Comparison of ENCODE assay signal across 34 cellular contexts in the genomic region with DNA sequence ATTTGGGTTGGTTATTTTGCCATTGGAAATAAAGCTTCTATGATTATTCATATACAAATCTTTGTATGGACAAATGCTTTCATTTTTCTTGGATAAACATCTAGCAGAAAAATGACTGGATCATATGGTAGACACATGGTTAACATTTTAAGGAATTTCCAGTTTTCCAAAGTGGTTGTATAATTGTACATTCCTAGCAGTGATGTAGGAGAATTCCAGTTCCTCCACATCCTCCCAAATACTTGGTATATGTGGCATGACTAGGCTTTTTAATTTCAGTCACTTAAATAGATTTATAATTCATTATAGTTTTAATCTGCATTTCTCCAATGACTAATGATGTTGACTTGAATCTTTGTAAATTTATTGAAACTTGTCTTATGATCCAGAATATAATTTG.
"Had no signal": no experiment of that assay in that cellular context is flagged by ENCODE, and none has a peak within 500 bp of the region (broad histone marks: within the 10 kb centered on the region; RNA-seq: fewer than 3 reads in every experiment).

No MANE protein-coding gene starts in this region.

- H3K36me3 ChIP-seq: adrenal gland, ascending aorta, brain microvascular endothelial cell, breast epithelium, cardiac muscle cell had no signal

- H3K9me3 ChIP-seq: adrenal gland, ascending aorta, body of pancreas, breast epithelium had no signal

- H3K4me3 ChIP-seq: adrenal gland, ascending aorta, body of pancreas, breast epithelium, cardiac muscle cell had no signal

- H3K4me1 ChIP-seq: adrenal gland, ascending aorta, body of pancreas, breast epithelium had no signal

- DNase-seq: activated effector memory CD4-positive, alpha-beta T cell treated with anti-CD3 and anti-CD28 coated beads, Interleukin-2, amount 50 U/mL, for 16 hours; activated effector memory CD4-positive, alpha-beta T cell treated with Interleukin-2 at 50 U/mL for 16 hours; activated gamma-delta T cell; activated gamma-delta T cell treated with Interleukin-2 at 50 U/mL for 16 hours; activated naive CD4-positive, alpha-beta T cell; activated naive CD4-positive, alpha-beta T cell treated with anti-CD3 and anti-CD28 coated beads for 36 hours; activated naive CD4-positive, alpha-beta T cell treated with anti-CD3 and anti-CD28 coated beads, Interleukin-2, amount 10 ng/mL, durations not matched to agents 7 days and 5 days; activated naive CD4-positive, alpha-beta T cell treated with anti-CD3 and anti-CD28 coated beads, Interleukin-2, amount 50 U/mL, for 16 hours; activated naive CD4-positive, alpha-beta T cell treated with Interleukin-2 at 50 U/mL for 16 hours; activated naive CD8-positive, alpha-beta T cell treated with anti-CD3 and anti-CD28 coated beads for 36 hours; activated naive CD8-positive, alpha-beta T cell treated with anti-CD3 and anti-CD28 coated beads, Interleukin-2, amount 10 ng/mL, durations not matched to agents 7 days and 5 days; activated naive CD8-positive, alpha-beta T cell treated with anti-CD3 and anti-CD28 coated beads, Interleukin-2, amount 50 U/mL, for 24 hours; activated T-cell treated with anti-CD3 and anti-CD28 coated beads, Interleukin-2, amount 50 U/mL, for 1 hour; activated T-cell treated with anti-CD3 and anti-CD28 coated beads, Interleukin-2, amount 50 U/mL, for 24 hours; activated T-cell treated with anti-CD3 and anti-CD28 coated beads, Interleukin-2, amount 50 U/mL, for 4 hours; activated T-cell treated with anti-CD3 and anti-CD28 coated beads, Interleukin-2, amount 50 U/mL, for 48 hours; activated T-cell treated with anti-CD3 and anti-CD28 coated beads, Interleukin-2, amount 50 U/mL, for 72 hours; adrenal gland; amniotic stem cell; amygdala; anterior cingulate cortex; aorta; body of pancreas; brain microvascular endothelial cell; caudate nucleus; central memory CD4-positive, alpha-beta T cell; cerebellar nuclear complex had no signal

- H3K27ac ChIP-seq: adrenal gland, ascending aorta, body of pancreas, brain microvascular endothelial cell, breast epithelium, cardiac muscle cell had no signal

- FAIRE-seq: astrocyte, bronchial epithelial cell had no signal

- H3K27me3 ChIP-seq: adrenal gland, ascending aorta, body of pancreas, brain microvascular endothelial cell, breast epithelium, cardiac muscle cell had no signal

- ATAC-seq: activated naive CD4-positive, alpha-beta T cell treated with anti-CD3 and anti-CD28 coated beads, Interleukin-2, amount 50 U/mL, for 72 hours; activated naive CD8-positive, alpha-beta T cell treated with anti-CD3 and anti-CD28 coated beads, Interleukin-2, amount 50 U/mL, for 24 hours; activated T-cell treated with anti-CD3 and anti-CD28 coated beads, Interleukin-2, amount 50 U/mL, for 4 hours; activated T-cell treated with anti-CD3 and anti-CD28 coated beads, Interleukin-2, amount 50 U/mL, for 72 hours; activated T-helper 17 cell treated with anti-CD3 and anti-CD28 coated beads, Interleukin-2, amount 50 U/mL, for 72 hours; body of pancreas had no signal
